Comparison of ENCODE assay signal across 9 cellular contexts in the genomic region with DNA sequence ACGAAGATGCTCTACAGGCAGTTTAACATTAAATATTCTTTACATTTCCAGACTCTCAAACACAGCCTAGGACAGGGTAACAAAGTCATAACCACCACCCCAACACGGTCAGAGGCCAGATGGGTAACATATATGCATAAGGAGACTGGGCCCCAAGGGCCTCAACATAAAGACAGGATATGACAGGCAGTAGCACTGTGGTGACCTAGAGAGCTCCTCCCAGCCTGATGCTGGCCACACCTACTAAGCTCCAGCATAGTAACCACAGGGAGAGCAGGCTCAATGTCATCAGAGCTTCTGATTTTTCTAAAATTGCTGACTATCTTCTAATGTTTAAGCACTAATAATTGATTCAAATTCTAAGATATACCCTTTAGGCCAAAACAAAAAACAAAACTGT. TPM values are rescaled to one million over a fixed set of nuclear protein-coding genes. Genes with fewer than 3 reads are reported as not detected.
DNase-seq lines count a peak whose midpoint lies in the region; ATAC-seq and TF ChIP-seq lines count a peak whose summit lies in the region.
"Had no signal": no experiment of that assay in that cellular context is flagged by ENCODE, and none has a peak within 500 bp of the region (broad histone marks: within the 10 kb centered on the region; RNA-seq: fewer than 3 reads in every experiment).

No MANE protein-coding gene starts in this region.

- H3K36me3 ChIP-seq in mammary epithelial cell (ENCODE audit: insufficient read depth, low read length) (no peaks in the 10 kb centered on the region), esophagus muscularis mucosa (peaks cover 0 to 15% (median 7%) of the 10 kb centered on the region in 4 donors)

- H3K27ac ChIP-seq in mammary epithelial cell (ENCODE audit: insufficient read depth, low read depth, low read length) (no peak overlapping the region), esophagus muscularis mucosa (replicated peaks in 1 of 4) (no peak overlapping the region)

- no peaks in the 10 kb centered on the region for H3K9me3 Mint-ChIP-seq in MCF 10A (ENCODE audit: unreplicated experiment)

- peak; percentile 77 for ATAC-seq in HG03064 (IDR thresholded peaks at IDR 0.05; ENCODE audit: low read depth, unreplicated experiment)

- WGBS in mammary epithelial cell (ENCODE audit: low coverage, missing lambda C conversion rate): 96% methylated on average over 2 of the region's 2 CpGs
- WGBS in esophagus muscularis mucosa: 92% methylated on average over 2 of the region's 2 CpGs

- no TSS peak for BruUV-seq in MCF 10A (replicated peaks; lab: Mats Ljungman, UMichigan)
- BruUV-seq in mammary epithelial cell (replicated peaks; lab: Mats Ljungman, UMichigan): no TSS peak

- H3K9me3 ChIP-seq in mammary epithelial cell (replicated peaks; ENCODE audit: insufficient read depth, low read length): no peaks in the 10 kb centered on the region
- no peaks in the 10 kb centered on the region for H3K9me3 ChIP-seq in esophagus muscularis mucosa

- no peak overlapping the region for H2AFZ ChIP-seq in mammary epithelial cell (ENCODE audit: low read depth, low read length)

- POLR2A ChIA-PET in MCF 10A (lab: Yijun Ruan, JAX): no interaction called here

- no peak overlapping the region for H3K27ac Mint-ChIP-seq in MCF 10A (ENCODE audit: low read depth, unreplicated experiment)

- H3K36me3 Mint-ChIP-seq in MCF 10A (ENCODE audit: insufficient read depth, unreplicated experiment): no peaks in the 10 kb centered on the region

- intact Hi-C loops in MCF 10A (cut with micrococcal nuclease): no loop called here
- intact Hi-C loops in mammary epithelial cell (cut with micrococcal nuclease): loop anchor here (10.0 kb wide), 1 partner anchor 524 kb away; no protein-coding TSS in a partner anchor
- intact Hi-C loops in esophagus muscularis mucosa (cut with DNase I): no loop called here

- H4K20me1 ChIP-seq in mammary epithelial cell (ENCODE audit: insufficient read depth, low read length): no peaks in the 10 kb centered on the region

- H3K4me1 ChIP-seq in mammary epithelial cell (ENCODE audit: insufficient read depth, low read length): no peaks in the 10 kb centered on the region
- H3K4me1 ChIP-seq in esophagus muscularis mucosa: peaks cover 0 to 11% (median 7%) of the 10 kb centered on the region in 4 donors

- H3K4me2 ChIP-seq in mammary epithelial cell (ENCODE audit: insufficient read depth, low read depth, low read length): no peak overlapping the region

- no peaks in the 10 kb centered on the region for H3K4me1 Mint-ChIP-seq in MCF 10A (ENCODE audit: insufficient read depth, unreplicated experiment)

- DNase-seq in MCF 10A (ENCODE audit: unreplicated experiment): peak; percentile 6
- DNase-seq in mammary epithelial cell: no peak
- peak; percentile 25 to 29 for DNase-seq in activated CD4-positive, alpha-beta T cell treated with anti-CD3 and anti-CD28 coated beads, Interleukin-2, amount 50 U/mL, for 48 hours
- no peak for DNase-seq in HK-2 (ENCODE audit: unreplicated experiment)
- DNase-seq in NCI-H146 treated with DMSO at 0.1 percent for 48 hours (lab: John Stamatoyannopoulos, UW; ENCODE audit: unreplicated experiment): no peak
- DNase-seq in stimulated activated naive CD4-positive, alpha-beta T cell treated with Interleukin-2 at 50 U/mL for 16 hours (lab: John Stamatoyannopoulos, UW): no peak
- DNase-seq in esophagus muscularis mucosa (ENCODE audit: extremely low spot score): no peak
- DNase-seq: cerebellar nuclear complex had no signal

- in situ Hi-C loops in mammary epithelial cell (cut with MboI; ENCODE audit: low sequenced_read_pairs in 2 of 2): no loop called here

- TF ChIP-seq EP300 in esophagus muscularis mucosa (IDR thresholded peaks at IDR 0.05): no peak

- TF ChIP-seq POLR2A in esophagus muscularis mucosa (IDR thresholded peaks at IDR 0.05; ENCODE audit: low read depth): no peak

- no peaks in the 10 kb centered on the region for H3K79me2 ChIP-seq in mammary epithelial cell (ENCODE audit: insufficient read depth, low read length)

- H3K27me3 ChIP-seq in mammary epithelial cell (ENCODE audit: insufficient read depth, low read length): no peaks in the 10 kb centered on the region
- no peaks in the 10 kb centered on the region for H3K27me3 ChIP-seq in esophagus muscularis mucosa

- CTCF ChIA-PET in MCF 10A (lab: Yijun Ruan, JAX) (interaction anchor here (0.6 kb wide), 1 partner anchor 451 kb away, joined by 3 read pairs; no protein-coding TSS in a partner anchor), mammary epithelial cell (lab: Charles Lee; ENCODE audit: low non-redundant PET) (no interaction called here)

- TF ChIP-seq CTCF in MCF 10A (IDR thresholded peaks at IDR 0.05; ENCODE audit: unreplicated experiment): no peak
- TF ChIP-seq CTCF in mammary epithelial cell (conservative IDR thresholded peaks at IDR 0.05 in 1 of 2, IDR thresholded peaks at IDR 0.05 in 1 of 2; ENCODE audit: extremely low read depth in 1 of 2, insufficient read depth in 1 of 2, low read depth in 1 of 2, low read length in 2 of 2): no peak
- no peak for TF ChIP-seq CTCF in esophagus muscularis mucosa (IDR thresholded peaks at IDR 0.05)

- H3K4me3 Mint-ChIP-seq in MCF 10A (ENCODE audit: unreplicated experiment): no peak overlapping the region

- dilution Hi-C loops in mammary epithelial cell (cut with HindIII; ENCODE audit: low sequenced_read_pairs): no loop called here

- H3K27me3 Mint-ChIP-seq in MCF 10A (ENCODE audit: insufficient read depth, unreplicated experiment): no peaks in the 10 kb centered on the region

- H3K4me3 ChIP-seq in mammary epithelial cell (replicated peaks in 1 of 3; ENCODE audit: insufficient read depth in 1 of 3, low read depth in 2 of 3, low read length in 3 of 3) (no peak overlapping the region), esophagus muscularis mucosa (no peak overlapping the region)

- H3K9ac ChIP-seq in mammary epithelial cell (ENCODE audit: insufficient read depth, low read length): no peak overlapping the region

RNA-seq across cellular contexts. Expression of a gene that starts 21.7 kb away (rescaled TPM):
- total RNA-seq in MCF 10A (2022) (not detected in 2 replicates), mammary epithelial cell (not detected), esophagus muscularis mucosa (not detected)
- not detected for polyA plus RNA-seq in mammary epithelial cell
- polyA minus RNA-seq in mammary epithelial cell: not detected

Comparison
In these comparisons a context has a peak if more than half of its experiments do, and no peak if none do; other contexts are left out.
1. DNase-seq: peak in MCF 10A (single experiment) and activated CD4-positive, alpha-beta T cell treated with anti-CD3 and anti-CD28 coated beads, Interleukin-2, amount 50 U/mL, for 48 hours (2 of 2); none in mammary epithelial cell (single experiment), HK-2 (single experiment), NCI-H146 treated with DMSO at 0.1 percent for 48 hours (single experiment), stimulated activated naive CD4-positive, alpha-beta T cell treated with Interleukin-2 at 50 U/mL for 16 hours (single experiment) and esophagus muscularis mucosa (single experiment).